1 cellular context compared by ENCODE assay signal in genomic region chr1:200376521-200376920, GRCh38.
TF ChIP-seq lines count a peak whose summit lies in the region.

No MANE protein-coding gene starts in this region.

TF ChIP-seq in HEK293, 187 proteins besides CTCF, POLR2A, EP300 and RAD21 (continued from another document):
- TF ChIP-seq ZNF513 (tag by site-specific recombination; IDR thresholded peaks at IDR 0.05) (no peak), ZEB2 (tag by site-specific recombination; IDR thresholded peaks at IDR 0.05) (no peak), SP7 (tag by site-specific recombination; IDR thresholded peaks at IDR 0.05) (no peak), ZNF140 (tag by site-specific recombination; IDR thresholded peaks at IDR 0.05) (no peak), ZBTB49 (tag by site-specific recombination; IDR thresholded peaks at IDR 0.05; ENCODE audit: low read depth) (no peak), ZNF341 (tag by site-specific recombination; IDR thresholded peaks at IDR 0.05; ENCODE audit: low read depth) (no peak), ZNF148 (tag by site-specific recombination; IDR thresholded peaks at IDR 0.05; ENCODE audit: borderline replicate concordance) (no peak), ZNF521 (tag by site-specific recombination; IDR thresholded peaks at IDR 0.05) (no peak), ZFP37 (tag by site-specific recombination; IDR thresholded peaks at IDR 0.05) (no peak), ZNF350 (tag by site-specific recombination; IDR thresholded peaks at IDR 0.05) (no peak), OVOL3 (tag by site-specific recombination; IDR thresholded peaks at IDR 0.05) (no peak), ZNF514 (tag by site-specific recombination; IDR thresholded peaks at IDR 0.05) (no peak), ZNF658 (tag by site-specific recombination; IDR thresholded peaks at IDR 0.05) (no peak), SCRT1 (tag by site-specific recombination; IDR thresholded peaks at IDR 0.05; ENCODE audit: borderline replicate concordance) (no peak), SP2 (tag by site-specific recombination; IDR thresholded peaks at IDR 0.05) (no peak), GFI1B (tag by site-specific recombination; IDR thresholded peaks at IDR 0.05) (no peak), PATZ1 (tag by site-specific recombination; IDR thresholded peaks at IDR 0.05) (no peak; the same call in 1 of the 2 replicates), ZNF184 (tag by site-specific recombination; IDR thresholded peaks at IDR 0.05) (no peak)
